In the genomic region with DNA sequence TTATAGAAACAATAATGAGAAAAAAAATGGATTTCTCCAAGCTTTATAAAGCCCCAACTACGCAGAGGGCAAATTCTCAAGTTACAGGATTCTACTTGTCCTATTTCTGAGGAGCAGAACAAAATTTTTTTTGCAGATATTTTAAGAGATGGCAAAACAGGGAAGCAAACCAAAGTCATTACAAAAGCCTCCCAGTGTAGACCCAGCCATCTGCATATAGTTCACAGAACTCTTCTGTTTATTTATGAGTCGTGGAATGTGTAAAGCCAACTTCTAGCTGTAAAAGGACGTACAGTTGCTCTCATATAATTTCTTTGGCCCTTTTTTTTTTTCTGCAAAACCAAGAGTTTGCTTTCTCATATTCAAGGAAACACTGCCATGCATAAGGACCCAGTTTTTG, we compare ENCODE assay signal across 20 cellular contexts.
DNase-seq lines count a peak whose midpoint lies in the region; ATAC-seq and TF ChIP-seq lines count a peak whose summit lies in the region.
"Had no signal": no experiment of that assay in that cellular context is flagged by ENCODE, and none has a peak within 500 bp of the region (broad histone marks: within the 10 kb centered on the region; RNA-seq: fewer than 3 reads in every experiment).

No MANE protein-coding gene starts in this region.

- no peaks in the 10 kb centered on the region for H4K20me1 ChIP-seq in PC-3 (ENCODE audit: low read length)

- ATAC-seq in PC-3, result peak; percentile 37; the same call in 1 of the 2 replicates
- ATAC-seq in HG03135 (IDR thresholded peaks at IDR 0.05; ENCODE audit: unreplicated experiment), result no peak
- ATAC-seq: activated CD4-positive, alpha-beta T cell treated with anti-CD3 and anti-CD28 coated beads for 36 hours; activated T-cell treated with anti-CD3 and anti-CD28 coated beads, Interleukin-2, amount 50 U/mL, for 72 hours; left lobe of liver; psoas muscle had no signal

- H3F3A ChIP-seq in PC-3 (ENCODE audit: low read length, unreplicated experiment), result no peaks in the 10 kb centered on the region

- BruUV-seq in PC-3 (replicated peaks; lab: Mats Ljungman, UMichigan), result no TSS peak

- no peaks in the 10 kb centered on the region for H3K4me1 ChIP-seq in PC-3 (ENCODE audit: insufficient read depth, low read length)
- H3K4me1 ChIP-seq: psoas muscle, tibial nerve had no signal

- H3K27me3 ChIP-seq in PC-3 (ENCODE audit: low read length), result no peaks in the 10 kb centered on the region
- H3K27me3 ChIP-seq: Peyer's patch, tibial nerve had no signal

- H3K9me2 ChIP-seq in PC-3 (replicated peaks; ENCODE audit: low read length), result no peaks in the 10 kb centered on the region

- no peak overlapping the region for H2AFZ ChIP-seq in PC-3 (ENCODE audit: low read length)

- H3K27ac ChIP-seq in PC-3 (ENCODE audit: low read length), result no peak overlapping the region
- H3K27ac ChIP-seq: Peyer's patch, psoas muscle, tibial nerve had no signal

- H3K36me3 ChIP-seq in PC-3 (ENCODE audit: low read depth, low read length), result no peaks in the 10 kb centered on the region
- H3K36me3 ChIP-seq: Peyer's patch, tibial nerve had no signal

- CTCF ChIA-PET in PC-3 (lab: Charles Lee), result no interaction called here

- intact Hi-C loops in PC-3 (cut with micrococcal nuclease), result no loop called here

- no peak overlapping the region for H3K4me2 ChIP-seq in PC-3 (ENCODE audit: low read length)

- no peaks in the 10 kb centered on the region for H3K79me2 ChIP-seq in PC-3 (ENCODE audit: low read length)

- DNase-seq in HT1080 (ENCODE audit: low read depth) (peak; percentile 50), PC-3 (no peak), choroid plexus epithelial cell (ENCODE audit: low read depth) (peak; percentile 32), superior temporal gyrus (ENCODE audit: extremely low spot score) (peak; percentile 39), glomerular visceral epithelial cell (ENCODE audit: extremely low spot score) (no peak), NCI-H524 treated with DMSO at 0.1 percent for 48 hours (lab: John Stamatoyannopoulos, UW) (no peak)
- DNase-seq: activated CD4-positive, alpha-beta T cell treated with anti-CD3 and anti-CD28 coated beads for 36 hours; activated naive CD4-positive, alpha-beta T cell treated with anti-CD3 and anti-CD28 coated beads, Interleukin-2, amount 10 ng/mL, durations not matched to agents 7 days and 5 days; activated T-cell treated with anti-CD3 and anti-CD28 coated beads, Interleukin-2, amount 50 U/mL, for 72 hours; AML-193; DND-41; head of caudate nucleus; NCI-H1436; Peyer's patch; psoas muscle; stimulated activated naive CD4-positive, alpha-beta T cell had no signal

- TF ChIP-seq CTCF in PC-3 (conservative IDR thresholded peaks at IDR 0.05; ENCODE audit: low read depth, low read length), result no peak
- no peak for TF ChIP-seq CTCF in choroid plexus epithelial cell (conservative IDR thresholded peaks at IDR 0.05; ENCODE audit: low read depth, low read length)

- POLR2A ChIA-PET in PC-3 (lab: Charles Lee; ENCODE audit: unreplicated experiment), result no interaction called here

- no peak overlapping the region for H3K9ac ChIP-seq in PC-3 (ENCODE audit: low read length)

- H3K4me3 ChIP-seq in PC-3 (ENCODE audit: low read length) (no peak overlapping the region), choroid plexus epithelial cell (ENCODE audit: low read depth, low read length) (no peak overlapping the region)
- H3K4me3 ChIP-seq: Peyer's patch, psoas muscle, skin epidermis, tibial nerve had no signal

- no peaks in the 10 kb centered on the region for H3K9me3 ChIP-seq in PC-3 (ENCODE audit: low read length)
- H3K9me3 ChIP-seq: Peyer's patch, psoas muscle, tibial nerve had no signal

Comparison
In these comparisons a context has a peak if more than half of its experiments do, and no peak if none do; other contexts are left out.
1. DNase-seq: peak in HT1080 (single experiment), choroid plexus epithelial cell (single experiment) and superior temporal gyrus (single experiment); none in PC-3 (single experiment), glomerular visceral epithelial cell (single experiment) and NCI-H524 treated with DMSO at 0.1 percent for 48 hours (single experiment).